Comparison of ENCODE assay signal across 11 cellular contexts in the genomic region with DNA sequence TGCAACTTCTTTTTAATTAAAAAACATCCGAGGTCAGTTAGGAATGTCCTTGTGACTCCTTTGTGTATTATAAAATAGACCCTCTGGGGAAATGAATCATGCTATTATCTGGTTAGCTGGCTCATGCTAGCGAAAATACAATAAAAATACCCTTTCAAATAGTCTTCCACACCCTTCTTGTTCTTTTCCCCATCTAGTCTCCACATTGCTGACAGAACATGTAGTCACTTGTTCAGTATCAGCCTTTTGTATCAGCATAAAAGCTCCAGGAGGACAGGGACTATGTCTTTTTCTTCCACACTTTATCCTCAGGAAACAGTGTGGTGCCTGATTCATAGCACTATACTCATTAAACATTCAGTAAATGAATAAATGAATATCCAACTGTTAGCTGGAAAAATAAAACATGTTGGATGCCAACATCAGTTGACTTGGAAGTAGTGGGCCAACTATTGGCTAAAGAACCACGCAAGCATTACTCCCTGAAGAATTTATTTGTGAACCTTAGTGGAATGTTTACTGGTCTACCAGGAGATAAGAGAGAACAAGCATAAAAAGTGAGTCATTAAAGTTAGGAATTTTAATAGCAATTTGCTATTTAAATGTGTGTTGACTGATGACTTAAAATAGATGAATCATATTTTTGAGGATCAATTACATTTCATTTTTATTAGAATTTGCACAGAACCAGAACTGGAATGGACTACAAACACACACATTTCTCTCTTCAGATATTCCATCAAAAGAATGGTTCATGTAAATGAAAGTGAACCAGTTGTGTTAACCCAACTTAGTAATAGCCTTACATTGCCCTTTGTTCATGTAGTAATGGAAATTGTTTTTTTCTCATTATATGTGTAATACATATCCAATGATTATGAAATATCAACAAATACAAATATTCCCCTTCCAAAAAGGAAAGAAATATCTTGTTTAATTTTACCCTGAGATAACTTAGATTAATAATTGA.
A peak's percentile ranks its signal among the peaks of the same experiment; 100 is the strongest.
DNase-seq lines count a peak whose midpoint lies in the region; ATAC-seq, FAIRE-seq and TF ChIP-seq lines count a peak whose summit lies in the region.
"Had no signal": no experiment of that assay in that cellular context is flagged by ENCODE, and none has a peak within 500 bp of the region (broad histone marks: within the 10 kb centered on the region; RNA-seq: fewer than 3 reads in every experiment).

No MANE protein-coding gene starts in this region.

- DNase-seq in A549 (ENCODE audit: low read depth in 1 of 2, low spot score in 1 of 2) (peak; percentile 43 to 91), HPDE6-E6E7 (ENCODE audit: extremely low spot score) (peak; percentile 69), T47D (ENCODE audit: low read depth in 1 of 2, low spot score in 1 of 2) (peak; percentile 23 to 80), kidney tubule cell (ENCODE audit: low spot score) (peak; percentile 35), NCI-H1930 (lab: John Stamatoyannopoulos, UW) (no peak)
- no peak for DNase-seq in effector memory CD4-positive, alpha-beta T cell
- DNase-seq: C1 segment of cervical spinal cord, hypothalamus, NCI-H2029 treated with DMSO at 0.1 percent for 48 hours had no signal

- TF ChIP-seq EP300 in A549 (IDR thresholded peaks at IDR 0.05), result peak; percentile 91; a peak in 4 of 5 replicates

- no peaks in the 10 kb centered on the region for H3K9me3 ChIP-seq in A549
- no peaks in the 10 kb centered on the region for H3K9me3 ChIP-seq in effector memory CD4-positive, alpha-beta T cell (ENCODE audit: control insufficient read depth, low read length)

- H3K27ac ChIP-seq in A549, result peak overlapping the region; percentile 84 to 87
- no peak overlapping the region for H3K27ac ChIP-seq in effector memory CD4-positive, alpha-beta T cell (ENCODE audit: insufficient read depth, low read length, poor library complexity, severe bottlenecking)

- ATAC-seq in A549 (peak; percentile 90), HG03521 (IDR thresholded peaks at IDR 0.05; ENCODE audit: unreplicated experiment) (no peak), GM21825 (IDR thresholded peaks at IDR 0.05; ENCODE audit: unreplicated experiment) (no peak)

- TF ChIP-seq CTCF in A549 (IDR thresholded peaks at IDR 0.05), result no peak

- FAIRE-seq in A549 (lab: Jason Lieb, UNC), result peak; percentile 100

- peaks cover 59% of the 10 kb centered on the region for H3K4me1 ChIP-seq in A549
- H3K4me1 ChIP-seq in effector memory CD4-positive, alpha-beta T cell (ENCODE audit: control insufficient read depth, insufficient read depth, low read length, poor library complexity, severe bottlenecking), result no peaks in the 10 kb centered on the region

- H3K4me3 ChIP-seq in A549, result no peak overlapping the region
- H3K4me3 ChIP-seq in effector memory CD4-positive, alpha-beta T cell (ENCODE audit: insufficient read depth, low read depth, low read length, poor library complexity, severe bottlenecking), result no peak overlapping the region

- no peaks in the 10 kb centered on the region for H3K27me3 ChIP-seq in effector memory CD4-positive, alpha-beta T cell (replicated peaks; ENCODE audit: control insufficient read depth, insufficient read depth, low read length, poor library complexity, severe bottlenecking)

- WGBS in A549 (ENCODE audit: missing lambda C conversion rate), result under 1% methylated on average over 3 of the region's 3 CpGs

- peak overlapping the region; percentile 63 for H3K4me2 ChIP-seq in A549

- in situ Hi-C loops in T47D (cut with HindIII; ENCODE audit: low pct_unique_long_range_greater_than_20kb, low sequenced_read_pairs), result no loop called here

- no peak for TF ChIP-seq POLR2A in A549 (IDR thresholded peaks at IDR 0.05; ENCODE audit: low read length)

- peak; percentile 24 to 36; a peak in 2 of 5 replicates for TF ChIP-seq RAD21 in A549 (conservative IDR thresholded peaks at IDR 0.05 in 1 of 2, IDR thresholded peaks at IDR 0.05 in 1 of 2)

- POLR2A ChIA-PET in A549 (lab: Yijun Ruan, JAX), result interaction anchor here (1.5 to 2.1 kb wide), 4 partner anchors 9 to 130 kb away, joined by 6 to 14 read pairs (median 10); partner anchors contain the start of gene DKK1

- CTCF ChIA-PET in A549 (lab: Yijun Ruan, JAX), result interaction anchor here (1.1 to 2.6 kb wide), 6 partner anchors 30 to 135 kb away, joined by 3 to 24 read pairs (median 8); partner anchors contain the start of gene DKK1

- H3K36me3 ChIP-seq in effector memory CD4-positive, alpha-beta T cell (ENCODE audit: control insufficient read depth, insufficient read depth, low read length), result no peaks in the 10 kb centered on the region

TF ChIP-seq in A549, 52 proteins besides CTCF, POLR2A, EP300 and RAD21 (continues in another document):
- TF ChIP-seq CBX8 (IDR thresholded peaks at IDR 0.05) (no peak), ESRRA (IDR thresholded peaks at IDR 0.05; ENCODE audit: borderline replicate concordance, low read length) (no peak), HOXB13 (CRISPR knock-in tag; IDR thresholded peaks at IDR 0.05; ENCODE audit: low read depth) (no peak), HDAC2 (IDR thresholded peaks at IDR 0.05) (no peak), MYC (IDR thresholded peaks at IDR 0.05; ENCODE audit: borderline replicate concordance, low read length) (no peak), RNF2 (IDR thresholded peaks at IDR 0.05; ENCODE audit: borderline replicate concordance, low read depth) (no peak), TFCP2L1 (CRISPR knock-in tag; IDR thresholded peaks at IDR 0.05) (no peak), ZC3H11A (IDR thresholded peaks at IDR 0.05) (no peak), NFE2L2 (conservative IDR thresholded peaks at IDR 0.05; ENCODE audit: low read length) (no peak), FOSL2 (IDR thresholded peaks at IDR 0.05) (peak; percentile 96), FOSL2 (CRISPR knock-in tag; IDR thresholded peaks at IDR 0.05) (peak; percentile 98), ZFP36 (IDR thresholded peaks at IDR 0.05; ENCODE audit: borderline replicate concordance, partially characterized antibody) (no peak), PBX3 (IDR thresholded peaks at IDR 0.05) (peak; percentile 83; the same call in 1 of the 2 replicates), FOXS1 (CRISPR knock-in tag; IDR thresholded peaks at IDR 0.05) (no peak), CHD2 (IDR thresholded peaks at IDR 0.05; ENCODE audit: low read length, partially characterized antibody) (no peak), E2F6 (IDR thresholded peaks at IDR 0.05; ENCODE audit: borderline replicate concordance, low read depth) (no peak), POLR2AphosphoS2 (conservative IDR thresholded peaks at IDR 0.05; ENCODE audit: low read length) (no peak), TP53 (CRISPR knock-in tag; IDR thresholded peaks at IDR 0.05) (no peak), SMC3 (IDR thresholded peaks at IDR 0.05) (peak; percentile 28; the same call in 1 of the 3 replicates), CHD4 (IDR thresholded peaks at IDR 0.05; ENCODE audit: borderline replicate concordance) (no peak), EHF (CRISPR knock-in tag; IDR thresholded peaks at IDR 0.05) (peak; percentile 29; the same call in 1 of the 2 replicates)
- TF ChIP-seq, protein P1, sequence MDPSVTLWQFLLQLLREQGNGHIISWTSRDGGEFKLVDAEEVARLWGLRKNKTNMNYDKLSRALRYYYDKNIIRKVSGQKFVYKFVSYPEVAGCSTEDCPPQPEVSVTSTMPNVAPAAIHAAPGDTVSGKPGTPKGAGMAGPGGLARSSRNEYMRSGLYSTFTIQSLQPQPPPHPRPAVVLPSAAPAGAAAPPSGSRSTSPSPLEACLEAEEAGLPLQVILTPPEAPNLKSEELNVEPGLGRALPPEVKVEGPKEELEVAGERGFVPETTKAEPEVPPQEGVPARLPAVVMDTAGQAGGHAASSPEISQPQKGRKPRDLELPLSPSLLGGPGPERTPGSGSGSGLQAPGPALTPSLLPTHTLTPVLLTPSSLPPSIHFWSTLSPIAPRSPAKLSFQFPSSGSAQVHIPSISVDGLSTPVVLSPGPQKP (IDR thresholded peaks at IDR 0.05; ENCODE audit: low read depth, low read length), result no peak
- TF ChIP-seq, protein P2, sequence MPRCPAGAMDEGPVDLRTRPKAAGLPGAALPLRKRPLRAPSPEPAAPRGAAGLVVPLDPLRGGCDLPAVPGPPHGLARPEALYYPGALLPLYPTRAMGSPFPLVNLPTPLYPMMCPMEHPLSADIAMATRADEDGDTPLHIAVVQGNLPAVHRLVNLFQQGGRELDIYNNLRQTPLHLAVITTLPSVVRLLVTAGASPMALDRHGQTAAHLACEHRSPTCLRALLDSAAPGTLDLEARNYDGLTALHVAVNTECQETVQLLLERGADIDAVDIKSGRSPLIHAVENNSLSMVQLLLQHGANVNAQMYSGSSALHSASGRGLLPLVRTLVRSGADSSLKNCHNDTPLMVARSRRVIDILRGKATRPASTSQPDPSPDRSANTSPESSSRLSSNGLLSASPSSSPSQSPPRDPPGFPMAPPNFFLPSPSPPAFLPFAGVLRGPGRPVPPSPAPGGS (IDR thresholded peaks at IDR 0.05), result peak; percentile 92; the same call in 2 of the 3 replicates
- TF ChIP-seq, protein P3, sequence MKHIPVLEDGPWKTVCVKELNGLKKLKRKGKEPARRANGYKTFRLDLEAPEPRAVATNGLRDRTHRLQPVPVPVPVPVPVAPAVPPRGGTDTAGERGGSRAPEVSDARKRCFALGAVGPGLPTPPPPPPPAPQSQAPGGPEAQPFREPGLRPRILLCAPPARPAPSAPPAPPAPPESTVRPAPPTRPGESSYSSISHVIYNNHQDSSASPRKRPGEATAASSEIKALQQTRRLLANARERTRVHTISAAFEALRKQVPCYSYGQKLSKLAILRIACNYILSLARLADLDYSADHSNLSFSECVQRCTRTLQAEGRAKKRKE (CRISPR knock-in tag; IDR thresholded peaks at IDR 0.05; ENCODE audit: low read depth), result no peak

Comparison
In these comparisons a context has a peak if more than half of its experiments do, and no peak if none do; other contexts are left out.
1. ATAC-seq: peak in A549 (2 of 2); none in HG03521 (single experiment) and GM21825 (single experiment).
2. DNase-seq: peak in A549 (2 of 2), HPDE6-E6E7 (single experiment), T47D (2 of 2) and kidney tubule cell (single experiment); none in effector memory CD4-positive, alpha-beta T cell (0 of 3) and NCI-H1930 (0 of 2).